In genomic region chr2:136527560-136527959, GRCh38 we compare ENCODE assay signal across 1 cellular context.
TF ChIP-seq lines count a peak whose summit lies in the region.

No MANE protein-coding gene starts in this region.

TF ChIP-seq in HepG2, 621 proteins besides CTCF, POLR2A, EP300 and RAD21 (continued from another document):
- TF ChIP-seq PBX2 (CRISPR knock-in tag; IDR thresholded peaks at IDR 0.05) (no peak), GZF1 (CRISPR knock-in tag; IDR thresholded peaks at IDR 0.05) (no peak), SALL1 (CRISPR knock-in tag; IDR thresholded peaks at IDR 0.05) (peak; percentile 48; the same call in 1 of the 2 replicates), ETV5 (CRISPR knock-in tag; IDR thresholded peaks at IDR 0.05; ENCODE audit: borderline replicate concordance) (no peak), ZFP1 (CRISPR knock-in tag; IDR thresholded peaks at IDR 0.05) (no peak), ZNF772 (CRISPR knock-in tag; IDR thresholded peaks at IDR 0.05) (no peak), FOSL1 (CRISPR knock-in tag; IDR thresholded peaks at IDR 0.05; ENCODE audit: borderline replicate concordance) (no peak), PAF1 (CRISPR knock-in tag; IDR thresholded peaks at IDR 0.05) (no peak), ZNF251 (CRISPR knock-in tag; IDR thresholded peaks at IDR 0.05) (no peak), ZNF33B (CRISPR knock-in tag; IDR thresholded peaks at IDR 0.05) (no peak), SPEN (CRISPR knock-in tag; IDR thresholded peaks at IDR 0.05; ENCODE audit: low read depth) (no peak), RAD51 (IDR thresholded peaks at IDR 0.05; ENCODE audit: borderline replicate concordance) (no peak), NCOA5 (CRISPR knock-in tag; IDR thresholded peaks at IDR 0.05) (no peak), ZNF282 (IDR thresholded peaks at IDR 0.05; ENCODE audit: partially characterized antibody) (no peak), NFATC3 (CRISPR knock-in tag; IDR thresholded peaks at IDR 0.05) (no peak), KLF16 (CRISPR knock-in tag; IDR thresholded peaks at IDR 0.05) (peak in 1 of 2 experiments; percentile 49; a peak in 1 of 4 replicates), KLF12 (CRISPR knock-in tag; IDR thresholded peaks at IDR 0.05; ENCODE audit: borderline replicate concordance) (no peak), TSC22D2 (CRISPR knock-in tag; IDR thresholded peaks at IDR 0.05; ENCODE audit: borderline replicate concordance) (no peak), ZNF678 (CRISPR knock-in tag; IDR thresholded peaks at IDR 0.05) (no peak), MTF2 (CRISPR knock-in tag; IDR thresholded peaks at IDR 0.05; ENCODE audit: borderline replicate concordance) (no peak), ZNF441 (CRISPR knock-in tag; IDR thresholded peaks at IDR 0.05; ENCODE audit: borderline replicate concordance) (peak; percentile 32; the same call in 1 of the 2 replicates), ARHGAP35 (CRISPR knock-in tag; IDR thresholded peaks at IDR 0.05; ENCODE audit: borderline replicate concordance) (no peak), NFIC (IDR thresholded peaks at IDR 0.05; ENCODE audit: low read length) (no peak), PHF8 (CRISPR knock-in tag; IDR thresholded peaks at IDR 0.05) (no peak), ZNF878 (CRISPR knock-in tag; IDR thresholded peaks at IDR 0.05) (0 out of 2 replicates have a peak, but pooled peaks have one; percentile 32), ZNF317 (CRISPR knock-in tag; IDR thresholded peaks at IDR 0.05) (no peak), ZBTB8A (CRISPR knock-in tag; IDR thresholded peaks at IDR 0.05; ENCODE audit: borderline replicate concordance, low read depth) (no peak), ZNF570 (CRISPR knock-in tag; IDR thresholded peaks at IDR 0.05; ENCODE audit: borderline replicate concordance) (no peak), ZBTB4 (CRISPR knock-in tag; IDR thresholded peaks at IDR 0.05; ENCODE audit: borderline replicate concordance) (no peak), NRL (CRISPR knock-in tag; IDR thresholded peaks at IDR 0.05; ENCODE audit: borderline replicate concordance) (no peak)
TF ChIP-seq in HepG2: peak in this region for 14.
